In the genomic region with DNA sequence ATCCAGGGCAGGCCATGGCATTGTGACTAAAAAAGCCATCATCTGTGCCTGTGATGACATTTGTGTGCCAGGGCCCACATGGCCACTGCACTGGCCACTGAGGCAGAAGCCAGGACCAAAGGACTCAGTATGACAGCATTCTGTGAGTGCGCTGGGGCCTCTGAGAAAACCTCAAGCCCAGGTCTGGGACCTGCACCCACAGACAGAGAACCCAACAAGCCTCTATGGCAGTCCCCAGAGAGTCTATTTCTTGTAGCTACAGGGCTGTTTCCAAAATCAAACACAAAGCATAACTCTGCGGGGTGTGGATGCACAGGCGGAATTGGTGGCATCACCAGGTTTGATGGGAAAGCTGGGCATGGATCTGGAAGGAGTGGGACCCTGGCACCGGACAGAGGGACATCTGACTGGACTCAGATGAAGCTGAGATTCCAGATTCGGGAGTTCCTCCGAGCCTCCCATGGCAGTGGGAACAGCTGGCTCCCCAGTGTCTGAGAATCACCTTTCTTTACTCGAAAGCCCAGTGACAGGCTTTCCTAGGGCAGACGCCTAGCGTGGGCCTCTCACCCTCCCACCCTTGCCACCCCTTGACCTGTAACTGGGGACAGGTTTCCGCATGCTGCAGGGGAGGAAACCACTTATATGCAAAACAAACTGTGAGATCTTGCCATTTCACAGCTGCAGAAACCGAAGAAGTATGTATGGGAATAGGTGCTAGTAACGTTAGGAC, we compare ENCODE assay signal across 19 cellular contexts.
DNase-seq lines count a peak whose midpoint lies in the region; ATAC-seq and TF ChIP-seq lines count a peak whose summit lies in the region.
"Had no signal": no experiment of that assay in that cellular context is flagged by ENCODE, and none has a peak within 500 bp of the region (broad histone marks: within the 10 kb centered on the region; RNA-seq: fewer than 3 reads in every experiment).

No MANE protein-coding gene starts in this region.

- H3K27ac ChIP-seq in smooth muscle cell (ENCODE audit: low read depth) (no peak overlapping the region), MM.1S (ENCODE audit: low read length) (no peak overlapping the region)
- H3K27ac ChIP-seq: thyroid gland had no signal

- H3K79me2 ChIP-seq in smooth muscle cell (ENCODE audit: low read depth) = no peaks in the 10 kb centered on the region
- H3K79me2 ChIP-seq in MM.1S (ENCODE audit: low read length) = no peaks in the 10 kb centered on the region

- H3K9me3 Mint-ChIP-seq in activated B cell treated with CpG ODN at 0.5 μM for 24 hours (no peaks in the 10 kb centered on the region), natural killer cell (no peaks in the 10 kb centered on the region)
- H3K9me3 Mint-ChIP-seq: CD8-positive, alpha-beta T cell; T-cell had no signal

- H3K4me2 ChIP-seq in smooth muscle cell (no peak overlapping the region), MM.1S (ENCODE audit: low read depth, low read length) (no peak overlapping the region)

- POLR2A ChIA-PET in activated B cell treated with CpG ODN at 0.5 μM for 24 hours (lab: Charles Lee) = no interaction called here

- DNase-seq in activated B cell treated with CpG ODN at 0.5 μM for 24 hours (no peak), natural killer cell (no peak), smooth muscle cell (lab: John Stamatoyannopoulos, UW; ENCODE audit: unreplicated experiment) (no peak), MM.1S (no peak)
- DNase-seq in stimulated activated naive CD8-positive, alpha-beta T cell treated with anti-CD3 and anti-CD28 coated beads, Interleukin-15, Interleukin-2, amounts not matched to agents 100 U/mL and 50 U/mL, for 24 hours = no peak
- DNase-seq: activated CD4-positive, alpha-beta T cell treated with anti-CD3 and anti-CD28 coated beads, Interleukin-2, amount 50 U/mL, for 4 hours; activated naive CD4-positive, alpha-beta T cell; CD8-positive, alpha-beta T cell; effector CD8-positive, alpha-beta T cell; NCI-H1417 treated with DMSO at 0.1 percent for 48 hours; NCI-H2171 treated with DMSO at 0.1 percent for 48 hours; NCI-H774; PC-3; SIG-M5; T-cell had no signal

- no peaks in the 10 kb centered on the region for H3K9me2 ChIP-seq in MM.1S (replicated peaks; ENCODE audit: insufficient read depth, low read length)

- H3K9ac ChIP-seq in smooth muscle cell (ENCODE audit: low read depth) = no peak overlapping the region
- H3K9ac ChIP-seq in MM.1S (ENCODE audit: low read length) = no peak overlapping the region

- H3K36me3 Mint-ChIP-seq in activated B cell treated with CpG ODN at 0.5 μM for 24 hours (ENCODE audit: low read depth) (peaks cover 44% of the 10 kb centered on the region), natural killer cell (no peaks in the 10 kb centered on the region)

- WGBS in smooth muscle cell (ENCODE audit: low lambda C conversion rate) = 97% methylated on average over 12 of the region's 12 CpGs

- H3K9me3 ChIP-seq in smooth muscle cell (replicated peaks; ENCODE audit: low read depth) (no peaks in the 10 kb centered on the region), MM.1S (replicated peaks; ENCODE audit: insufficient read depth, low read length) (no peaks in the 10 kb centered on the region)
- H3K9me3 ChIP-seq: thyroid gland had no signal

- H2AFZ ChIP-seq in smooth muscle cell (ENCODE audit: low read depth) (no peak overlapping the region), MM.1S (ENCODE audit: low read length) (no peak overlapping the region)

- H3K27me3 Mint-ChIP-seq in activated B cell treated with CpG ODN at 0.5 μM for 24 hours (no peaks in the 10 kb centered on the region), natural killer cell (ENCODE audit: low read depth in 2 of 2) (no peaks in the 10 kb centered on the region)
- H3K27me3 Mint-ChIP-seq: T-cell had no signal

- H3K4me1 ChIP-seq in smooth muscle cell (ENCODE audit: low read depth) = no peaks in the 10 kb centered on the region
- H3K4me1 ChIP-seq in MM.1S (ENCODE audit: low read length) = no peaks in the 10 kb centered on the region

- intact Hi-C loops in activated B cell treated with CpG ODN at 0.5 μM for 24 hours (cut with micrococcal nuclease) = no loop called here
- intact Hi-C loops in natural killer cell (cut with micrococcal nuclease) = no loop called here

- ATAC-seq in GM19328 (IDR thresholded peaks at IDR 0.05; ENCODE audit: unreplicated experiment) (peak; percentile 86), HG02852 (IDR thresholded peaks at IDR 0.05; ENCODE audit: unreplicated experiment) (peak; percentile 79), activated B cell treated with CpG ODN at 0.5 μM for 24 hours (ENCODE audit: low read depth) (peak; percentile 45), natural killer cell (peak in 1 of 3 donors; percentile 67), HG03159 (IDR thresholded peaks at IDR 0.05; ENCODE audit: unreplicated experiment) (no peak)
- no peak for ATAC-seq in stimulated activated naive CD8-positive, alpha-beta T cell treated with anti-CD3 and anti-CD28 coated beads, Interleukin-15, Interleukin-2, amounts not matched to agents 100 U/mL and 50 U/mL, for 24 hours
- ATAC-seq: CD8-positive, alpha-beta T cell; PC-3; T-cell had no signal

- H3K4me1 Mint-ChIP-seq in activated B cell treated with CpG ODN at 0.5 μM for 24 hours (peaks cover 16% of the 10 kb centered on the region), natural killer cell (peaks cover 12 to 39% of the 10 kb centered on the region in 2 donors)

- H3K27ac Mint-ChIP-seq in activated B cell treated with CpG ODN at 0.5 μM for 24 hours = no peak overlapping the region
- peak overlapping the region in 1 of 2 donors; percentile 78 for H3K27ac Mint-ChIP-seq in natural killer cell
- H3K27ac Mint-ChIP-seq: CD8-positive, alpha-beta T cell had no signal

- TF ChIP-seq CTCF in activated B cell treated with CpG ODN at 0.5 μM for 24 hours (IDR thresholded peaks at IDR 0.05) = no peak
- TF ChIP-seq CTCF in natural killer cell (IDR thresholded peaks at IDR 0.05) = no peak
- no peak for TF ChIP-seq CTCF in smooth muscle cell (IDR thresholded peaks at IDR 0.05; ENCODE audit: borderline replicate concordance, insufficient read depth, poor library complexity, severe bottlenecking)
- no peak for TF ChIP-seq CTCF in MM.1S (IDR thresholded peaks at IDR 0.05; ENCODE audit: low read length)

- H3F3A ChIP-seq in smooth muscle cell (ENCODE audit: low read depth) (no peaks in the 10 kb centered on the region), MM.1S (ENCODE audit: insufficient read depth, low read length) (no peaks in the 10 kb centered on the region)

- CTCF ChIA-PET in activated B cell treated with CpG ODN at 0.5 μM for 24 hours (lab: Charles Lee) = interaction anchor here (1.1 kb wide), 1 partner anchor 49 kb away, joined by 3 read pairs; no protein-coding TSS in a partner anchor

- H4K20me1 ChIP-seq in smooth muscle cell (ENCODE audit: low read depth) (no peaks in the 10 kb centered on the region), MM.1S (ENCODE audit: insufficient read depth, low read length) (no peaks in the 10 kb centered on the region)

- H3K36me3 ChIP-seq in smooth muscle cell (ENCODE audit: low read depth) (no peaks in the 10 kb centered on the region), MM.1S (replicated peaks; ENCODE audit: insufficient read depth, low read length) (no peaks in the 10 kb centered on the region)
- H3K36me3 ChIP-seq: thyroid gland had no signal

- H3K27me3 ChIP-seq in smooth muscle cell (ENCODE audit: low read depth) = no peaks in the 10 kb centered on the region
- H3K27me3 ChIP-seq in MM.1S (replicated peaks; ENCODE audit: insufficient read depth, low read length) = no peaks in the 10 kb centered on the region
- H3K27me3 ChIP-seq: thyroid gland had no signal

- H3K4me3 Mint-ChIP-seq in activated B cell treated with CpG ODN at 0.5 μM for 24 hours = no peak overlapping the region
- H3K4me3 Mint-ChIP-seq in natural killer cell = peak overlapping the region; percentile 26
- H3K4me3 Mint-ChIP-seq: CD8-positive, alpha-beta T cell; T-cell had no signal

- no peak overlapping the region for H3K4me3 ChIP-seq in smooth muscle cell
- no peak overlapping the region for H3K4me3 ChIP-seq in MM.1S (ENCODE audit: low read length)
- H3K4me3 ChIP-seq: thyroid gland had no signal

Comparison
In these comparisons a context has a peak if more than half of its experiments do, and no peak if none do; other contexts are left out.
1. ATAC-seq: peak in GM19328 (single experiment), HG02852 (single experiment) and activated B cell treated with CpG ODN at 0.5 μM for 24 hours (single experiment); none in HG03159 (single experiment) and stimulated activated naive CD8-positive, alpha-beta T cell treated with anti-CD3 and anti-CD28 coated beads, Interleukin-15, Interleukin-2, amounts not matched to agents 100 U/mL and 50 U/mL, for 24 hours (single experiment).